Comparison of ENCODE assay signal across 8 cellular contexts in the genomic region with DNA sequence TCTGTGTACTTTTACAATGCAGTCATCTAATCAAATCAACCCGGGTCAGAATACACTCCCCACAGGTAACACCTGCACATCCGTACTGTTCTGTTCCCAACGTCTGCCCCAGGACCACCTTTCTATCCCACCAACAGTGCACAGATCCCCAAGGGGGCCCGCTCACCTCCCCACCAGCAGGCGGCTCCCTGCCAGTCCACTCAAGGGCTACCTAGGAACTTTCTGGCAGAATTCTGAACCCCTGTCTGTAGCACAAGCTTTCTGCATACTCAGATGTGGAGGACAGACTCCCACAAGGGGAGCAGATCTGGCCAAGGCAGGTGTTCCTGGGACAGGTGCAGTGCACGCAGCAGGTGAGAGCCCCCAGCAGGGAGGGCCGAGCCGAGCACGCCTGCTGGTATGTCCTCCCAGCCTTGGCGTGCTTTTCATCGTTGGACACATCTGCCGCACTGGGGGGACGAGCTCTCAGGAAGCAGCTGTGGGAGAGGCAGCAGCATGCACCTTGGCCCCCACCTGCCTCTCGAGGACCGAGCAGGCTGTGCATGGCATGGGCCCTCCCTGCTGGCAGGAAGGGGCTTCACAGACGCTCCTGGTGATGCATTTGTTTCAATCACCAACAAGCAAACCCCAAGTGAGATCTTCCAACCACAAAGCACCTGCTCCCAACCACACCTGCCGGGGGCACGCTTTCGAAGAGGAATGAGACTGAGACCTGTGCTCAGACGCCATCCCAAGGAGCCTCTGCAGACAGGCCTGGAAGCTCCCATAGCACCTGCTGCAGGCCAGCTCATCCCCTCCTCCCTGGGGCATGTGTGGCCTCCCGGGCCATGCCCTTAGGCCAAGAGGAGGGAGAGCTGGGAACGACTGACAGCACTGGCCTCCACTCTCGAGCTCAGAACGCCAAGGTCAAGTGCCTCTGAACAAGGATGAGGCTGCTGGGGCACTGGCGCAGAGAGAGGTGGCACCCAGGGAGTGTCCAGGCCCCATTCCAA. TPM values are rescaled to one million over a fixed set of nuclear protein-coding genes. Genes with fewer than 3 reads are reported as not detected.
DNase-seq lines count a peak whose midpoint lies in the region; ATAC-seq, FAIRE-seq and TF ChIP-seq lines count a peak whose summit lies in the region.

No MANE protein-coding gene starts in this region.

- H3K4me3 ChIP-seq in kidney (ENCODE audit: low read length in 2 of 2), result no peak overlapping the region
- no peak overlapping the region for H3K4me3 ChIP-seq in spleen
- H3K4me3 ChIP-seq in mesenchymal stem cell (ENCODE audit: insufficient read depth in 1 of 2, low read depth in 1 of 2, low read length in 2 of 2), result peak overlapping the region in 1 of 2 experiments; percentile 1

- no peak overlapping the region for H3K23ac ChIP-seq in mesenchymal stem cell (ENCODE audit: low read length in 2 of 2)

- DNase-seq in activated CD8-positive, alpha-beta memory T cell treated with anti-CD3 and anti-CD28 coated beads, Interleukin-2, amount 10 ng/mL, durations not matched to agents 7 days and 5 days, result peak; percentile 47
- no peak for DNase-seq in activated CD8-positive, alpha-beta memory T cell treated with anti-CD3 and anti-CD28 coated beads for 24 hours
- DNase-seq in NCI-H2196 (lab: John Stamatoyannopoulos, UW; ENCODE audit: unreplicated experiment), result peak; percentile 72
- peak; percentile 51 for DNase-seq in kidney
- DNase-seq in spleen, result no peak
- no peak for DNase-seq in mesenchymal stem cell
- DNase-seq in activated CD4-positive, CD25-positive, alpha-beta regulatory T cell treated with anti-CD3 and anti-CD28 coated beads, Interleukin-2, amount 50 U/mL, for 72 hours, result no peak

- H4K91ac ChIP-seq in mesenchymal stem cell (ENCODE audit: low read length), result no peak overlapping the region

- H2AFZ ChIP-seq in mesenchymal stem cell (ENCODE audit: low read depth, low read length), result no peak overlapping the region

- no peak overlapping the region for H2AK5ac ChIP-seq in mesenchymal stem cell (ENCODE audit: low read length, severe bottlenecking)

- no peak overlapping the region for H2BK12ac ChIP-seq in mesenchymal stem cell (ENCODE audit: low read length in 2 of 2)

- H3K36me3 ChIP-seq in kidney (ENCODE audit: control insufficient read depth in 1 of 2, insufficient read depth in 2 of 2, low read length in 2 of 2), result peaks cover 6 to 10% of the 10 kb centered on the region in 2 donors
- peaks cover 0 to 14% (median 2%) of the 10 kb centered on the region in 6 donors for H3K36me3 ChIP-seq in spleen
- peaks cover 0 to 6% of the 10 kb centered on the region in 2 experiments for H3K36me3 ChIP-seq in mesenchymal stem cell (ENCODE audit: control insufficient read depth in 1 of 2, insufficient read depth in 2 of 2, low read depth in 1 of 2, low read length in 2 of 2)

- H3K27me3 Mint-ChIP-seq in activated CD8-positive, alpha-beta memory T cell treated with anti-CD3 and anti-CD28 coated beads, Interleukin-2, amount 10 ng/mL, durations not matched to agents 7 days and 5 days, result peaks cover 2% of the 10 kb centered on the region

- H3K27ac ChIP-seq in kidney (ENCODE audit: low read depth in 2 of 2, low read length in 2 of 2), result peak overlapping the region; percentile 84 to 88
- peak overlapping the region in 4 of 8 donors; percentile 30 to 88 (median 74) for H3K27ac ChIP-seq in spleen
- no peak overlapping the region for H3K27ac ChIP-seq in mesenchymal stem cell (ENCODE audit: low read length, poor library complexity, severe bottlenecking)

- H3K4me1 ChIP-seq in kidney (ENCODE audit: control insufficient read depth in 1 of 2, insufficient read depth in 1 of 2, low read depth in 1 of 2, low read length in 2 of 2) (peaks cover 46 to 61% of the 10 kb centered on the region in 2 donors), spleen (peaks cover 23 to 92% (median 68%) of the 10 kb centered on the region in 6 donors), mesenchymal stem cell (ENCODE audit: control insufficient read depth, insufficient read depth, low read depth, low read length) (peaks cover 23% of the 10 kb centered on the region)

- H3K9ac ChIP-seq in kidney (ENCODE audit: low read length in 2 of 2), result peak overlapping the region; percentile 0 to 35
- no peak overlapping the region for H3K9ac ChIP-seq in mesenchymal stem cell (ENCODE audit: low read length)

- no peaks in the 10 kb centered on the region for H3K9me3 Mint-ChIP-seq in activated CD8-positive, alpha-beta memory T cell treated with anti-CD3 and anti-CD28 coated beads, Interleukin-2, amount 10 ng/mL, durations not matched to agents 7 days and 5 days (ENCODE audit: low read depth)

- H4K8ac ChIP-seq in mesenchymal stem cell (ENCODE audit: low read length), result no peak overlapping the region

- no peak overlapping the region for H2BK15ac ChIP-seq in mesenchymal stem cell (ENCODE audit: low read depth, poor library complexity, severe bottlenecking)

- WGBS in spleen, 5 donors, result 48 to 71% (median 60%) methylated on average over 17 to 25 of the region's 25 CpGs
- 72% methylated on average over 24 of the region's 25 CpGs for WGBS in mesenchymal stem cell

- H3K79me1 ChIP-seq in mesenchymal stem cell (replicated peaks; ENCODE audit: low read length, poor library complexity, severe bottlenecking), result no peaks in the 10 kb centered on the region

- TF ChIP-seq CTCF in kidney (IDR thresholded peaks at IDR 0.05; ENCODE audit: borderline replicate concordance, extremely low read depth, insufficient read depth) (no peak), spleen (IDR thresholded peaks at IDR 0.05 in 8 of 11, conservative IDR thresholded peaks at IDR 0.05 in 3 of 11) (no peak)

- FAIRE-seq in kidney (lab: Jason Lieb, UNC), result no peak

- no peak overlapping the region for H3K4ac ChIP-seq in mesenchymal stem cell (ENCODE audit: low read depth in 1 of 2, low read length in 2 of 2)

- peak; percentile 47 for ATAC-seq in activated CD8-positive, alpha-beta memory T cell treated with anti-CD3 and anti-CD28 coated beads, Interleukin-2, amount 10 ng/mL, durations not matched to agents 7 days and 5 days
- peak; percentile 83 for ATAC-seq in HG02885 (IDR thresholded peaks at IDR 0.05; ENCODE audit: poor library complexity, unreplicated experiment)

- no peak overlapping the region for H2BK5ac ChIP-seq in mesenchymal stem cell (ENCODE audit: low read depth, low read length, poor library complexity, severe bottlenecking)

- peaks cover 1% of the 10 kb centered on the region for H3K36me3 Mint-ChIP-seq in activated CD8-positive, alpha-beta memory T cell treated with anti-CD3 and anti-CD28 coated beads, Interleukin-2, amount 10 ng/mL, durations not matched to agents 7 days and 5 days

- H2BK120ac ChIP-seq in mesenchymal stem cell (ENCODE audit: low read depth, low read length), result no peak overlapping the region

- H3K9me3 ChIP-seq in kidney (ENCODE audit: control insufficient read depth in 1 of 2, low read length in 2 of 2) (no peaks in the 10 kb centered on the region), spleen (no peaks in the 10 kb centered on the region), mesenchymal stem cell (ENCODE audit: control insufficient read depth, low read length) (no peaks in the 10 kb centered on the region)

- TF ChIP-seq POLR2A in spleen (IDR thresholded peaks at IDR 0.05), result no peak

- intact Hi-C loops in kidney (cut with DNase I), result no loop called here
- intact Hi-C loops in spleen (cut with DNase I; ENCODE audit: low total_unique reads), result no loop called here

- H3K18ac ChIP-seq in mesenchymal stem cell (ENCODE audit: low read depth in 1 of 2, low read length in 2 of 2), result no peak overlapping the region

- CTCF ChIA-PET in activated CD8-positive, alpha-beta memory T cell treated with anti-CD3 and anti-CD28 coated beads, Interleukin-2, amount 10 ng/mL, durations not matched to agents 7 days and 5 days (lab: Charles Lee), result interaction anchor here (1.0 kb wide), 1 partner anchor 297 kb away, joined by 3 read pairs; no protein-coding TSS in a partner anchor

- no peak overlapping the region for H3K14ac ChIP-seq in mesenchymal stem cell (ENCODE audit: low read length in 2 of 2)

- H3K4me2 ChIP-seq in mesenchymal stem cell (ENCODE audit: low read length, poor library complexity, severe bottlenecking), result no peak overlapping the region

- H3K4me3 Mint-ChIP-seq in activated CD8-positive, alpha-beta memory T cell treated with anti-CD3 and anti-CD28 coated beads, Interleukin-2, amount 10 ng/mL, durations not matched to agents 7 days and 5 days, result no peak overlapping the region

- H3K27ac Mint-ChIP-seq in activated CD8-positive, alpha-beta memory T cell treated with anti-CD3 and anti-CD28 coated beads, Interleukin-2, amount 10 ng/mL, durations not matched to agents 7 days and 5 days, result no peak overlapping the region

- H3K27me3 ChIP-seq in spleen (replicated peaks in 1 of 7), result no peaks in the 10 kb centered on the region
- H3K27me3 ChIP-seq in mesenchymal stem cell (ENCODE audit: control insufficient read depth in 1 of 2, insufficient read depth in 1 of 2, low read length in 2 of 2), result peaks cover 0 to 19% of the 10 kb centered on the region in 2 experiments

- H3K4me1 Mint-ChIP-seq in activated CD8-positive, alpha-beta memory T cell treated with anti-CD3 and anti-CD28 coated beads, Interleukin-2, amount 10 ng/mL, durations not matched to agents 7 days and 5 days, result peaks cover 32% of the 10 kb centered on the region

RNA-seq across cellular contexts. Expression of a gene that starts 35.9 kb away (rescaled TPM):
- total RNA-seq in activated CD8-positive, alpha-beta memory T cell treated with anti-CD3 and anti-CD28 coated beads, Interleukin-2, amount 10 ng/mL, durations not matched to agents 7 days and 5 days, result 1 to 10 TPM; 1.1 to 3.8 TPM
- total RNA-seq in kidney, result 33.6 TPM
- polyA plus RNA-seq in kidney (ENCODE audit: insufficient read depth, low read depth, low replicate concordance), result 47.7 TPM
- 10 to 100 TPM; 46.9 to 96.4 (median 61.1) TPM for total RNA-seq in spleen
- 10 to 100 TPM; 19.1 to 49.0 (median 39.6) TPM for polyA plus RNA-seq in spleen
- polyA plus RNA-seq in mesenchymal stem cell (2013, experiment 1 of 2), result 5.1 TPM
- 5.2 TPM for polyA plus RNA-seq in mesenchymal stem cell (2013, experiment 2 of 2)

Comparison
In these comparisons a context has a peak if more than half of its experiments do, and no peak if none do; other contexts are left out.
1. DNase-seq: peak in activated CD8-positive, alpha-beta memory T cell treated with anti-CD3 and anti-CD28 coated beads, Interleukin-2, amount 10 ng/mL, durations not matched to agents 7 days and 5 days (single experiment), NCI-H2196 (single experiment) and kidney (single experiment); none in activated CD8-positive, alpha-beta memory T cell treated with anti-CD3 and anti-CD28 coated beads for 24 hours (single experiment), spleen (single experiment), mesenchymal stem cell (single experiment) and activated CD4-positive, CD25-positive, alpha-beta regulatory T cell treated with anti-CD3 and anti-CD28 coated beads, Interleukin-2, amount 50 U/mL, for 72 hours (single experiment).